In genomic region chr12:94495458-94496137, GRCh38 we compare ENCODE assay signal across 22 cellular contexts.
"Had no signal": no experiment of that assay in that cellular context is flagged by ENCODE, and none has a peak within 500 bp of the region (broad histone marks: within the 10 kb centered on the region; RNA-seq: fewer than 3 reads in every experiment).

No MANE protein-coding gene starts in this region.

- DNase-seq: activated CD4-positive, alpha-beta memory T cell treated with anti-CD3 and anti-CD28 coated beads for 36 hours; activated CD4-positive, alpha-beta T cell treated with anti-CD3 and anti-CD28 coated beads for 36 hours; activated CD4-positive, alpha-beta T cell treated with anti-CD3 and anti-CD28 coated beads, Interleukin-2, amount 10 ng/mL, durations not matched to agents 24 days and 14 days; activated CD4-positive, CD25-positive, alpha-beta regulatory T cell; activated CD4-positive, CD25-positive, alpha-beta regulatory T cell treated with anti-CD3 and anti-CD28 coated beads, Interleukin-2, amount 50 U/mL, for 72 hours; activated CD8-positive, alpha-beta memory T cell treated with anti-CD3 and anti-CD28 coated beads, Interleukin-2, amount 10 ng/mL, durations not matched to agents 7 days and 5 days; activated CD8-positive, alpha-beta memory T cell treated with anti-CD3 and anti-CD28 coated beads, Interleukin-2, amount 50 U/mL, for 4 hours; activated CD8-positive, alpha-beta T cell treated with anti-CD3 and anti-CD28 coated beads, Interleukin-2, amount 10 ng/mL, durations not matched to agents 7 days and 5 days; activated effector memory CD4-positive, alpha-beta T cell treated with anti-CD3 and anti-CD28 coated beads, Interleukin-2, amount 50 U/mL, for 16 hours; activated naive CD4-positive, alpha-beta T cell treated with anti-CD3 and anti-CD28 coated beads for 36 hours; activated naive CD8-positive, alpha-beta T cell treated with anti-CD3 and anti-CD28 coated beads for 36 hours; activated T-cell treated with anti-CD3 and anti-CD28 coated beads, Interleukin-2, amount 50 U/mL, for 1 hour; activated T-cell treated with anti-CD3 and anti-CD28 coated beads, Interleukin-2, amount 50 U/mL, for 48 hours; brain microvascular endothelial cell; dorsolateral prefrontal cortex; effector memory CD4-positive, alpha-beta T cell; endodermal cell; foreskin melanocyte; T-helper 2 cell had no signal

- H3K4me3 ChIP-seq: coronary artery, dorsolateral prefrontal cortex, gastroesophageal sphincter had no signal

- H3K36me3 ChIP-seq: brain microvascular endothelial cell, gastroesophageal sphincter had no signal

- H3K9me3 ChIP-seq: gastroesophageal sphincter had no signal

- ATAC-seq: activated CD4-positive, alpha-beta T cell treated with anti-CD3 and anti-CD28 coated beads for 36 hours; activated CD8-positive, alpha-beta memory T cell treated with anti-CD3 and anti-CD28 coated beads, Interleukin-2, amount 10 ng/mL, durations not matched to agents 7 days and 5 days; activated CD8-positive, alpha-beta T cell treated with anti-CD3 and anti-CD28 coated beads, Interleukin-2, amount 10 ng/mL, durations not matched to agents 7 days and 5 days; esophagus mucosa; gastroesophageal sphincter had no signal

- H3K27me3 ChIP-seq: brain microvascular endothelial cell, dorsolateral prefrontal cortex, gastroesophageal sphincter had no signal

- H3K27ac ChIP-seq: brain microvascular endothelial cell, coronary artery, dorsolateral prefrontal cortex, gastroesophageal sphincter had no signal

- H3K4me1 ChIP-seq: gastroesophageal sphincter had no signal
